In the genomic region with DNA sequence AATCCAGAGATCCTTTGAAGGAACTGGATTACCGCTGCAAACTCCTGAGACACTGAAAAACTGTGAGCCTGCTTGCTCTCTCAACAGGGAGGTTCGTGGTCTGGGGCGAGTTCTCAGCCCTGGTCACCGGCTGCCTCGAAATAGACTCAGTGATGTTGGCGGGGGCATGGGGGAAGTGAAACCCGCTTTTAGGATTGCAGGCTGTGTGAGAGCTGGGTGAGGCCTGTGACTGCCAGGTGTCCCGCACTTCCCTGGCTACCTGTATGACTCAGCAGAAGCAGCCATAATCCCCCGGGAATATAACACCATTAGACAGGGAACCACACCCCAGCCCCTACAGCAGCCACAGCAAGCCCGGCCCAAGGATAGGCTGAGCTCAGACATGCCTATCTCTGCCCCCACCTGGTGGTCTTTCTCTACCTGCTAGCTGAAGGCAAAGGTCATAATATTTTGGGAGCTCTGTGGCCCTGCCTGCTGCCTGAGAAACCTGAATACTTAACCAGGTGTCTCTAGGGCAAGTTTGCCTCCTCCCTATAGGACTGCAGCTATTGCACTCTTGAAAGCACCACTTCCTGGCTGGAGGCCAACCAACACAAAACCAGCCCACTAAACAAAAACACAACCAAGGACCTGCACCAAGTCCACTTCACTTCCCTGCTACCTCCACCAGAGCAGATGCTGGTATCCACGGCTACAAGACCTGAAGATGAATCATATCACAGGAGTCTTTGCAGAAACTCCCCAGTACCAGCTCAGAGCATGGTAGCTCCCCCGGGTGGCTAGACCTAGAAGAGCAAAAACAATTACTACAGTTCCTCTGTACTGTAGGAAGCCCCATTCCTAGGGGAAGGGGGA, we compare ENCODE assay signal across 1 cellular context.
TF ChIP-seq lines count a peak whose summit lies in the region.

No MANE protein-coding gene starts in this region.

TF ChIP-seq in HCT116, 20 proteins besides CTCF, POLR2A, EP300 and RAD21 (continued from another document):
- TF ChIP-seq ZBTB33 (IDR thresholded peaks at IDR 0.05; ENCODE audit: extremely low read depth, insufficient replicate concordance, low read length) (no peak), EZH2 (IDR thresholded peaks at IDR 0.05) (no peak), SIN3A (IDR thresholded peaks at IDR 0.05; ENCODE audit: low read depth) (no peak)
